In the genomic region with DNA sequence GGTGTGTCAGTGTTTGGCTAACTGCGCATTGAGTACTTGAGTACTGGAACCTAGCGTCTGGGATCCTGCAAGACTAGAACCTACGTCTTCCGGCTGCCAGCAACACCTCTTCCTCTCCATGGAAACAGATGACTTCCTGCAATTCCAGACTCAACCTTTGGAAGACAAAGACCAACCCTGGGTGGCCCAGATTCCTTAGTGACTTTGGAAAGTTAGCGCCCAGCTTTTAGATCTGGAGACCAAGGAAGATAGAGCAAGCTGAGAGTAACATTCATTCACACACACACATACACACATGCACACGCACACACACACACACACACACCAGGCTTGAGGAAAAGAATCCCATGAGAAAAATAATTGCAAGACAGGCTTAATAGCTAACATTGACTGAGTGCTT, we compare ENCODE assay signal across 18 cellular contexts.
"Had no signal": no experiment of that assay in that cellular context is flagged by ENCODE, and none has a peak within 500 bp of the region (broad histone marks: within the 10 kb centered on the region; RNA-seq: fewer than 3 reads in every experiment).

No MANE protein-coding gene starts in this region.

- DNase-seq: activated CD4-positive, alpha-beta T cell treated with anti-CD3 and anti-CD28 coated beads for 48 hours; activated naive CD4-positive, alpha-beta T cell treated with anti-CD3 and anti-CD28 coated beads, Interleukin-2, amount 10 ng/mL, durations not matched to agents 7 days and 5 days; activated T-cell treated with anti-CD3 and anti-CD28 coated beads for 4 hours; caudate nucleus; colonic mucosa; effector CD8-positive, alpha-beta T cell; hypothalamus; islet precursor cell; left ventricle myocardium superior; T-cell; thyroid gland; uterus had no signal

- H3K27me3 ChIP-seq: colonic mucosa, right atrium auricular region, thyroid gland, uterus had no signal

- ATAC-seq: activated T-helper 17 cell treated with anti-CD3 and anti-CD28 coated beads, Interleukin-2, amount 50 U/mL, for 72 hours; left ventricle myocardium superior; T-cell had no signal

- H3K27ac ChIP-seq: colonic mucosa, epithelial cell of prostate, neutrophil, right atrium auricular region, thyroid gland, uterus, VCaP had no signal

- H3K4me3 ChIP-seq: colonic mucosa, right atrium auricular region, smooth muscle cell, thyroid gland, uterus had no signal

- H3K4me1 ChIP-seq: right atrium auricular region, thyroid gland, uterus had no signal

- H3K36me3 ChIP-seq: colonic mucosa, neutrophil, right atrium auricular region, thyroid gland, uterus had no signal

- H3K4me2 ChIP-seq: smooth muscle cell had no signal

- H3K9me3 ChIP-seq: colonic mucosa, neutrophil, right atrium auricular region, thyroid gland, uterus had no signal
